ENCODE assay signal across 1 cellular context in genomic region chr1:234961468-234962339, GRCh38.
A peak's percentile ranks its signal among the peaks of the same experiment; 100 is the strongest.
TF ChIP-seq lines count a peak whose summit lies in the region.

No MANE protein-coding gene starts in this region.

TF ChIP-seq in GM12878, 131 proteins besides CTCF, POLR2A, EP300 and RAD21 (continued from another document):
- TF ChIP-seq MYB (IDR thresholded peaks at IDR 0.05; ENCODE audit: borderline replicate concordance, low read depth, low read length): peak; percentile 47; the same call in 1 of the 2 replicates
- no peak for TF ChIP-seq ZBTB4 (CRISPR knock-in tag; IDR thresholded peaks at IDR 0.05)
- TF ChIP-seq BCL11A (IDR thresholded peaks at IDR 0.05; ENCODE audit: low read depth, low read length): peak; percentile 81
- TF ChIP-seq ZZZ3 (IDR thresholded peaks at IDR 0.05; ENCODE audit: control insufficient read depth, insufficient read length, low read depth): no peak
- no peak for TF ChIP-seq E2F4 (IDR thresholded peaks at IDR 0.05; ENCODE audit: low read depth, low read length)
- TF ChIP-seq SREBF1 (IDR thresholded peaks at IDR 0.05; ENCODE audit: low read length): no peak
- TF ChIP-seq BMI1 (IDR thresholded peaks at IDR 0.05; ENCODE audit: borderline replicate concordance): no peak
- 0 out of 2 replicates have a peak, but pooled peaks have one; percentile 8 for TF ChIP-seq ZNF384 (IDR thresholded peaks at IDR 0.05; ENCODE audit: borderline replicate concordance, low read depth, low read length)
- no peak for TF ChIP-seq WRNIP1 (IDR thresholded peaks at IDR 0.05; ENCODE audit: borderline replicate concordance, low read depth, low read length)
- no peak for TF ChIP-seq MEF2B (IDR thresholded peaks at IDR 0.05; ENCODE audit: partially characterized antibody, poor library complexity, severe bottlenecking)
- TF ChIP-seq GABPA (IDR thresholded peaks at IDR 0.05; ENCODE audit: low read depth): no peak
- TF ChIP-seq NFYA (IDR thresholded peaks at IDR 0.05; ENCODE audit: borderline replicate concordance, low read depth, low read length): no peak
- TF ChIP-seq RBBP5 (conservative IDR thresholded peaks at IDR 0.05): no peak
- TF ChIP-seq FOXK2 (IDR thresholded peaks at IDR 0.05): no peak
- TF ChIP-seq YBX1 (IDR thresholded peaks at IDR 0.05): no peak
- no peak for TF ChIP-seq ASH2L (IDR thresholded peaks at IDR 0.05; ENCODE audit: borderline replicate concordance, low read depth)
